ENCODE assay signal across 9 cellular contexts in genomic region chr11:128039140-128040021, GRCh38.
A peak's percentile ranks its signal among the peaks of the same experiment; 100 is the strongest.
DNase-seq lines count a peak whose midpoint lies in the region; ATAC-seq and FAIRE-seq lines count a peak whose summit lies in the region.
"Had no signal": no experiment of that assay in that cellular context is flagged by ENCODE, and none has a peak within 500 bp of the region (broad histone marks: within the 10 kb centered on the region; RNA-seq: fewer than 3 reads in every experiment).

No MANE protein-coding gene starts in this region.

- H3K9me3 Mint-ChIP-seq in activated T-helper 2 cell treated with anti-CD3 and anti-CD28 coated beads, Interferon-gamma antibody, Interleukin-2, Interleukin-4, amounts not matched to agents 10 μg/mL and 5 μg/mL and 100 μg/mL, durations not matched to agents 14 hours and 24 hours and 36 hours: peaks cover 12% of the 10 kb centered on the region

- peaks cover 46% of the 10 kb centered on the region for H3K4me1 Mint-ChIP-seq in activated T-helper 2 cell treated with anti-CD3 and anti-CD28 coated beads, Interferon-gamma antibody, Interleukin-2, Interleukin-4, amounts not matched to agents 10 μg/mL and 5 μg/mL and 100 μg/mL, durations not matched to agents 14 hours and 24 hours and 36 hours (ENCODE audit: low read depth)

- intact Hi-C loops in activated T-helper 2 cell treated with anti-CD3 and anti-CD28 coated beads, Interferon-gamma antibody, Interleukin-2, Interleukin-4, amounts not matched to agents 10 μg/mL and 5 μg/mL and 100 μg/mL, durations not matched to agents 14 hours and 24 hours and 36 hours (cut with micrococcal nuclease): loop anchor here (1.0 to 10.0 kb wide), 13 partner anchors 8 to 1603 kb away; no protein-coding TSS in a partner anchor

- peak overlapping the region; percentile 35 for H3K4me3 Mint-ChIP-seq in activated T-helper 2 cell treated with anti-CD3 and anti-CD28 coated beads, Interferon-gamma antibody, Interleukin-2, Interleukin-4, amounts not matched to agents 10 μg/mL and 5 μg/mL and 100 μg/mL, durations not matched to agents 14 hours and 24 hours and 36 hours (ENCODE audit: low read depth)
- H3K4me3 Mint-ChIP-seq: brain had no signal

- peaks cover 6% of the 10 kb centered on the region for H3K36me3 Mint-ChIP-seq in activated T-helper 2 cell treated with anti-CD3 and anti-CD28 coated beads, Interferon-gamma antibody, Interleukin-2, Interleukin-4, amounts not matched to agents 10 μg/mL and 5 μg/mL and 100 μg/mL, durations not matched to agents 14 hours and 24 hours and 36 hours (ENCODE audit: low read depth)
- H3K36me3 Mint-ChIP-seq: brain had no signal

- peak overlapping the region; percentile 91 for H3K27ac Mint-ChIP-seq in activated T-helper 2 cell treated with anti-CD3 and anti-CD28 coated beads, Interferon-gamma antibody, Interleukin-2, Interleukin-4, amounts not matched to agents 10 μg/mL and 5 μg/mL and 100 μg/mL, durations not matched to agents 14 hours and 24 hours and 36 hours

- H3K27me3 Mint-ChIP-seq in activated T-helper 2 cell treated with anti-CD3 and anti-CD28 coated beads, Interferon-gamma antibody, Interleukin-2, Interleukin-4, amounts not matched to agents 10 μg/mL and 5 μg/mL and 100 μg/mL, durations not matched to agents 14 hours and 24 hours and 36 hours (ENCODE audit: low read depth): no peaks in the 10 kb centered on the region
- H3K27me3 Mint-ChIP-seq: brain had no signal

- peak; percentile 76 for DNase-seq in RCC 7860 (ENCODE audit: low spot score)
- peak; percentile 80 for DNase-seq in activated T-helper 2 cell treated with anti-CD3 and anti-CD28 coated beads, Interferon-gamma antibody, Interleukin-2, Interleukin-4, amounts not matched to agents 10 μg/mL and 5 μg/mL and 100 μg/mL, durations not matched to agents 14 hours and 24 hours and 36 hours (ENCODE audit: low spot score)
- DNase-seq in hepatic stellate cell (ENCODE audit: low spot score): peak; percentile 35
- peak; percentile 64 to 68 for DNase-seq in stimulated activated CD8-positive, alpha-beta memory T cell treated with anti-CD3 and anti-CD28 coated beads, Interleukin-2, amount 100 ng/mL, for 48 hours (ENCODE audit: low read depth in 2 of 2)
- no peak for DNase-seq in cerebellum (ENCODE audit: low spot score)
- no peak for DNase-seq in NCI-H146 treated with DMSO at 0.1 percent for 48 hours (lab: John Stamatoyannopoulos, UW; ENCODE audit: unreplicated experiment)

- FAIRE-seq in RCC 7860 (lab: Jason Lieb, UNC): peak; percentile 87

- ATAC-seq in GM18873 (IDR thresholded peaks at IDR 0.05; ENCODE audit: low FRiP score, unreplicated experiment): peak; percentile 63
- ATAC-seq in HG03045 (IDR thresholded peaks at IDR 0.05; ENCODE audit: unreplicated experiment): peak; percentile 72

Comparison
In these comparisons a context has a peak if more than half of its experiments do, and no peak if none do; other contexts are left out.
1. DNase-seq: peak in RCC 7860 (single experiment), activated T-helper 2 cell treated with anti-CD3 and anti-CD28 coated beads, Interferon-gamma antibody, Interleukin-2, Interleukin-4, amounts not matched to agents 10 μg/mL and 5 μg/mL and 100 μg/mL, durations not matched to agents 14 hours and 24 hours and 36 hours (single experiment), hepatic stellate cell (single experiment) and stimulated activated CD8-positive, alpha-beta memory T cell treated with anti-CD3 and anti-CD28 coated beads, Interleukin-2, amount 100 ng/mL, for 48 hours (2 of 2); none in cerebellum (single experiment) and NCI-H146 treated with DMSO at 0.1 percent for 48 hours (single experiment).